ENCODE assay signal across 8 cellular contexts in genomic region chr9:19184144-19184917, GRCh38. TPM values are rescaled to one million over a fixed set of nuclear protein-coding genes. Genes with fewer than 3 reads are reported as not detected.
DNase-seq lines count a peak whose midpoint lies in the region; TF ChIP-seq lines count a peak whose summit lies in the region.

No MANE protein-coding gene starts in this region.

- TF ChIP-seq CTCF in Loucy (conservative IDR thresholded peaks at IDR 0.05; ENCODE audit: low read length) (no peak), dorsolateral prefrontal cortex (IDR thresholded peaks at IDR 0.05 in 54 of 56, conservative IDR thresholded peaks at IDR 0.05 in 2 of 56; ENCODE audit: low read depth in 1 of 56, partially characterized antibody in 56 of 56) (no peak)

- H3K27me3 ChIP-seq in Loucy (ENCODE audit: insufficient read depth, low read length, poor library complexity, severe bottlenecking) (no peaks in the 10 kb centered on the region), dorsolateral prefrontal cortex (no peaks in the 10 kb centered on the region), mesenchymal stem cell (ENCODE audit: control insufficient read depth in 1 of 2, insufficient read depth in 1 of 2, low read length in 2 of 2) (no peaks in the 10 kb centered on the region)

- H2AK5ac ChIP-seq in mesenchymal stem cell (ENCODE audit: low read length, severe bottlenecking), result no peak overlapping the region

- H3K14ac ChIP-seq in mesenchymal stem cell (ENCODE audit: low read length in 2 of 2), result no peak overlapping the region

- no peaks in the 10 kb centered on the region for H3K79me2 ChIP-seq in Loucy (ENCODE audit: insufficient read depth, low read length)

- H3K27ac ChIP-seq in dorsolateral prefrontal cortex (peak overlapping the region in 57 of 59 donors; percentile 38 to 89 (median 74)), mesenchymal stem cell (ENCODE audit: low read length, poor library complexity, severe bottlenecking) (peak overlapping the region; percentile 98)

- H3K4me3 ChIP-seq in Loucy (ENCODE audit: low read length, poor library complexity, severe bottlenecking) (peak overlapping the region; percentile 28), dorsolateral prefrontal cortex (no peak overlapping the region), mesenchymal stem cell (ENCODE audit: insufficient read depth in 1 of 2, low read depth in 1 of 2, low read length in 2 of 2) (no peak overlapping the region)

- H3K4me1 ChIP-seq in Loucy (ENCODE audit: insufficient read depth, low read length, poor library complexity, severe bottlenecking) (peaks cover 20% of the 10 kb centered on the region), mesenchymal stem cell (ENCODE audit: control insufficient read depth, insufficient read depth, low read depth, low read length) (peaks cover 3% of the 10 kb centered on the region)

- no peak overlapping the region for H3K23ac ChIP-seq in mesenchymal stem cell (ENCODE audit: low read length in 2 of 2)

- no peaks in the 10 kb centered on the region for H3K79me1 ChIP-seq in mesenchymal stem cell (replicated peaks; ENCODE audit: low read length, poor library complexity, severe bottlenecking)

- H4K91ac ChIP-seq in mesenchymal stem cell (ENCODE audit: low read length), result peak overlapping the region; percentile 80

- peak overlapping the region; percentile 52 to 94 for H3K18ac ChIP-seq in mesenchymal stem cell (ENCODE audit: low read depth in 1 of 2, low read length in 2 of 2)

- no peaks in the 10 kb centered on the region for H4K20me1 ChIP-seq in Loucy (ENCODE audit: insufficient read depth, low read length, poor library complexity, severe bottlenecking)

- H2BK120ac ChIP-seq in mesenchymal stem cell (ENCODE audit: low read depth, low read length), result peak overlapping the region; percentile 64

- WGBS in mesenchymal stem cell, result 23% methylated on average over 6 of the region's 7 CpGs

- no peaks in the 10 kb centered on the region for H3K9me3 ChIP-seq in Loucy (ENCODE audit: insufficient read depth, low read depth, low read length)
- H3K9me3 ChIP-seq in mesenchymal stem cell (ENCODE audit: control insufficient read depth, low read length), result no peaks in the 10 kb centered on the region

- H2AFZ ChIP-seq in Loucy (ENCODE audit: low read length) (peak overlapping the region; percentile 34), mesenchymal stem cell (ENCODE audit: low read depth, low read length) (no peak overlapping the region)

- H3F3A ChIP-seq in Loucy (ENCODE audit: low read depth), result peaks cover 3% of the 10 kb centered on the region; the same call in 1 of the 2 replicates

- H3K36me3 ChIP-seq in Loucy (ENCODE audit: insufficient read depth, low read length) (no peaks in the 10 kb centered on the region), mesenchymal stem cell (ENCODE audit: control insufficient read depth in 1 of 2, insufficient read depth in 2 of 2, low read depth in 1 of 2, low read length in 2 of 2) (no peaks in the 10 kb centered on the region)

- no peaks in the 10 kb centered on the region for H3K9me2 ChIP-seq in Loucy (replicated peaks; ENCODE audit: low read depth, low read length)

- peak overlapping the region; percentile 82 for H4K8ac ChIP-seq in mesenchymal stem cell (ENCODE audit: low read length)

- DNase-seq in ELR (ENCODE audit: low read depth) (peak; percentile 87), GOT3 (lab: John Stamatoyannopoulos, UW) (peak; percentile 7), dorsolateral prefrontal cortex (peak in 7 of 10 donors; percentile 32 to 63 (median 43)), mesenchymal stem cell (peak; percentile 92), NCI-H510A (lab: John Stamatoyannopoulos, UW) (no peak)
- peak; percentile 74 to 83 for DNase-seq in activated CD4-positive, alpha-beta T cell treated with anti-CD3 and anti-CD28 coated beads, Interleukin-2, amount 50 U/mL, for 48 hours
- peak; percentile 56 for DNase-seq in stimulated activated CD8-positive, alpha-beta memory T cell treated with anti-CD3 and anti-CD28 coated beads, Interleukin-15, amount 100 ng/mL, for 1 hour (ENCODE audit: low read depth)

- peak overlapping the region in 1 of 2 experiments; percentile 13 for H3K4ac ChIP-seq in mesenchymal stem cell (ENCODE audit: low read depth in 1 of 2, low read length in 2 of 2)

- H2BK5ac ChIP-seq in mesenchymal stem cell (ENCODE audit: low read depth, low read length, poor library complexity, severe bottlenecking), result peak overlapping the region; percentile 86

- H3K4me2 ChIP-seq in Loucy (ENCODE audit: low read depth, low read length, poor library complexity, severe bottlenecking) (peak overlapping the region; percentile 45), mesenchymal stem cell (ENCODE audit: low read length, poor library complexity, severe bottlenecking) (no peak overlapping the region)

- intact Hi-C loops in dorsolateral prefrontal cortex (cut with DNase I), result no loop called here

- peak overlapping the region in 1 of 2 experiments; percentile 97 for H2BK12ac ChIP-seq in mesenchymal stem cell (ENCODE audit: low read length in 2 of 2)

- H3K9ac ChIP-seq in Loucy (ENCODE audit: low read depth, low read length, poor library complexity, severe bottlenecking), result peak overlapping the region; percentile 24
- H3K9ac ChIP-seq in mesenchymal stem cell (ENCODE audit: low read length), result peak overlapping the region; percentile 88

- no peak overlapping the region for H2BK15ac ChIP-seq in mesenchymal stem cell (ENCODE audit: low read depth, poor library complexity, severe bottlenecking)

RNA-seq across cellular contexts. Expression of gene DENND4C, which starts 46.2 kb away (rescaled TPM):
- total RNA-seq in dorsolateral prefrontal cortex, result 10 to 100 TPM; 25.3 to 66.1 (median 39.0) TPM
- 14.6 TPM for polyA plus RNA-seq in mesenchymal stem cell (2013, experiment 1 of 2)
- 13.9 TPM for polyA plus RNA-seq in mesenchymal stem cell (2013, experiment 2 of 2)

RNA-seq across cellular contexts. Expression of gene PLIN2, which starts 57.0 kb away (rescaled TPM):
- 10 to 100 TPM in 112 of 120 experiments, 1 to 10 TPM in 8; 6.8 to 76.7 (median 17.3) TPM for total RNA-seq in dorsolateral prefrontal cortex
- 128 TPM for polyA plus RNA-seq in mesenchymal stem cell (2013, experiment 1 of 2)
- polyA plus RNA-seq in mesenchymal stem cell (2013, experiment 2 of 2), result 127 TPM
